28 cellular contexts compared by ENCODE assay signal in genomic region chr7:148230341-148230740, GRCh38.
DNase-seq lines count a peak whose midpoint lies in the region; TF ChIP-seq lines count a peak whose summit lies in the region.
"Had no signal": no experiment of that assay in that cellular context is flagged by ENCODE, and none has a peak within 500 bp of the region (broad histone marks: within the 10 kb centered on the region; RNA-seq: fewer than 3 reads in every experiment).

No MANE protein-coding gene starts in this region.

- CTCF ChIA-PET in SK-N-SH (lab: Yijun Ruan, JAX): interaction anchor here (0.9 to 4.0 kb wide), 2 partner anchors 9 to 12 kb away, joined by 3 to 29 read pairs; no protein-coding TSS in a partner anchor

- no peak overlapping the region for H3K4me2 ChIP-seq in SK-N-SH

- no peak overlapping the region for H3K4me3 ChIP-seq in SK-N-SH (ENCODE audit: low read depth in 2 of 2, low read length in 1 of 2)
- H3K4me3 ChIP-seq: ascending aorta, cardiac muscle cell, SJSA1, skin epidermis, testis had no signal

- POLR2A ChIA-PET in SK-N-SH (lab: Yijun Ruan, JAX): no interaction called here

- no peak for TF ChIP-seq RAD21 in SK-N-SH (IDR thresholded peaks at IDR 0.05; ENCODE audit: low read length)

- H3K9ac ChIP-seq in SK-N-SH: no peak overlapping the region

- H3K27ac ChIP-seq in SK-N-SH (ENCODE audit: low read depth in 2 of 2, low read length in 1 of 2): no peak overlapping the region
- peak overlapping the region; percentile 23 for H3K27ac ChIP-seq in temporal lobe (ENCODE audit: low read depth, low read length)
- H3K27ac ChIP-seq: ascending aorta, cardiac muscle cell, SJSA1, skin epidermis had no signal

- no peak for TF ChIP-seq CTCF in SK-N-SH (IDR thresholded peaks at IDR 0.05)

- no peaks in the 10 kb centered on the region for H3F3A ChIP-seq in SK-N-SH (replicated peaks; ENCODE audit: insufficient read depth)

- no peaks in the 10 kb centered on the region for H4K20me1 ChIP-seq in SK-N-SH (ENCODE audit: insufficient read depth)

- DNase-seq in NCI-H2029 treated with DMSO at 0.1 percent for 48 hours (lab: John Stamatoyannopoulos, UW) (peak; percentile 38), NCI-H2029 (lab: John Stamatoyannopoulos, UW) (no peak), SK-N-SH (peak; percentile 40), head of caudate nucleus (peak in 33 of 42 donors; percentile 8 to 83 (median 43)), DMS53 treated with DMSO at 0.1 percent for 48 hours (lab: John Stamatoyannopoulos, UW; ENCODE audit: unreplicated experiment) (no peak), mucosa of gallbladder (ENCODE audit: low spot score) (no peak), CD1c-positive myeloid dendritic cell (ENCODE audit: extremely low spot score) (no peak)
- DNase-seq: activated CD4-positive, CD25-positive, alpha-beta regulatory T cell; activated CD8-positive, alpha-beta memory T cell treated with anti-CD3 and anti-CD28 coated beads, Interleukin-2, amount 10 ng/mL, durations not matched to agents 7 days and 5 days; activated gamma-delta T cell treated with Interleukin-2 at 50 U/mL for 16 hours; activated naive CD8-positive, alpha-beta T cell treated with anti-CD3 and anti-CD28 coated beads, Interleukin-2, amount 10 ng/mL, durations not matched to agents 7 days and 5 days; activated T-cell treated with anti-CD3 and anti-CD28 coated beads, Interleukin-2, amount 50 U/mL, for 4 hours; AML-193; CD4-positive, alpha-beta T cell; EL; glutamatergic neuron; left ventricle myocardium superior; NCI-H1930; NCI-H82; RPMI8226; stimulated activated naive CD4-positive, alpha-beta T cell; T-cell; testis had no signal

- H3K9me2 ChIP-seq in SK-N-SH: no peaks in the 10 kb centered on the region

- H3K4me1 ChIP-seq in SK-N-SH (ENCODE audit: control insufficient read depth in 1 of 2, insufficient read depth in 2 of 2, low read depth in 1 of 2, low read length in 1 of 2): peaks cover 0 to 5% of the 10 kb centered on the region in 2 experiments; a peak in 1 of 4 replicates
- H3K4me1 ChIP-seq: ascending aorta, SJSA1 had no signal

- H3K9me3 ChIP-seq in SK-N-SH: no peaks in the 10 kb centered on the region
- H3K9me3 ChIP-seq: ascending aorta, SJSA1, testis had no signal

- TF ChIP-seq EP300 in SK-N-SH (IDR thresholded peaks at IDR 0.05; ENCODE audit: borderline replicate concordance in 1 of 2, low read depth in 1 of 2, low read length in 1 of 2): no peak

- no peaks in the 10 kb centered on the region for H3K27me3 ChIP-seq in SK-N-SH (ENCODE audit: insufficient read depth)
- H3K27me3 ChIP-seq: ascending aorta, cardiac muscle cell, SJSA1, testis had no signal

- 45% methylated on average over 5 of the region's 5 CpGs for WGBS in SK-N-SH (ENCODE audit: low lambda C conversion rate)

- H3K79me2 ChIP-seq in SK-N-SH (ENCODE audit: insufficient read depth): no peaks in the 10 kb centered on the region

- H2AFZ ChIP-seq in SK-N-SH (ENCODE audit: low read depth): no peak overlapping the region

- H3K36me3 ChIP-seq in SK-N-SH (replicated peaks in 1 of 2; ENCODE audit: control insufficient read depth in 1 of 2, insufficient read depth in 2 of 2, low read length in 1 of 2): no peaks in the 10 kb centered on the region
- H3K36me3 ChIP-seq: ascending aorta, cardiac muscle cell, SJSA1 had no signal

- intact Hi-C loops in head of caudate nucleus (cut with DNase I): no loop called here

TF ChIP-seq in SK-N-SH, 30 proteins besides CTCF, POLR2A, EP300 and RAD21:
- no peak for TF ChIP-seq REST (IDR thresholded peaks at IDR 0.05; ENCODE audit: low read depth, low read length)
- TF ChIP-seq RFX5 (IDR thresholded peaks at IDR 0.05; ENCODE audit: low read length): no peak
- TF ChIP-seq MXI1 (IDR thresholded peaks at IDR 0.05; ENCODE audit: low read depth, low read length): no peak
- TF ChIP-seq GATA2 (CRISPR knock-in tag; IDR thresholded peaks at IDR 0.05): peak; percentile 37; the same call in 1 of the 2 replicates
- TF ChIP-seq FOXM1 (IDR thresholded peaks at IDR 0.05; ENCODE audit: low read depth): no peak

Comparison
In these comparisons a context has a peak if more than half of its experiments do, and no peak if none do; other contexts are left out.
1. DNase-seq: peak in NCI-H2029 treated with DMSO at 0.1 percent for 48 hours (single experiment), SK-N-SH (single experiment) and head of caudate nucleus (33 of 42); none in NCI-H2029 (single experiment), DMS53 treated with DMSO at 0.1 percent for 48 hours (single experiment), mucosa of gallbladder (single experiment) and CD1c-positive myeloid dendritic cell (single experiment).